20 cellular contexts compared by ENCODE assay signal in genomic region chr18:35732652-35733051, GRCh38.
DNase-seq lines count a peak whose midpoint lies in the region; ATAC-seq and TF ChIP-seq lines count a peak whose summit lies in the region.
"Had no signal": no experiment of that assay in that cellular context is flagged by ENCODE, and none has a peak within 500 bp of the region (broad histone marks: within the 10 kb centered on the region; RNA-seq: fewer than 3 reads in every experiment).

No MANE protein-coding gene starts in this region.

- no peaks in the 10 kb centered on the region for H3F3A ChIP-seq in SK-N-SH (replicated peaks; ENCODE audit: insufficient read depth)

- ATAC-seq in gastrocnemius medialis = no peak
- no peak for ATAC-seq in HG02885 (IDR thresholded peaks at IDR 0.05; ENCODE audit: poor library complexity, unreplicated experiment)
- ATAC-seq: left lobe of liver; natural killer cell; stimulated activated effector memory CD8-positive, alpha-beta T cell treated with anti-CD3 and anti-CD28 coated beads, Interleukin-12 subunit alpha, Interleukin-12 subunit beta, amount 100 ng/mL, for 72 hours had no signal

- in situ Hi-C loops in gastrocnemius medialis (cut with MboI; ENCODE audit: low sequenced_read_pairs in 4 of 4) = no loop called here

- no peak overlapping the region for H2AFZ ChIP-seq in SK-N-SH (ENCODE audit: low read depth)

- no peak overlapping the region for H3K4me2 ChIP-seq in SK-N-SH

- H3K4me3 ChIP-seq in SK-N-SH (ENCODE audit: low read depth in 2 of 2, low read length in 1 of 2) (no peak overlapping the region), gastrocnemius medialis (no peak overlapping the region), tibial nerve (no peak overlapping the region)

- no peaks in the 10 kb centered on the region for H3K9me2 ChIP-seq in SK-N-SH

- intact Hi-C loops in gastrocnemius medialis (cut with DNase I; ENCODE audit: low total_unique reads) = no loop called here

- no peaks in the 10 kb centered on the region for H4K20me1 ChIP-seq in SK-N-SH (ENCODE audit: insufficient read depth)

- TF ChIP-seq EP300 in SK-N-SH (IDR thresholded peaks at IDR 0.05; ENCODE audit: borderline replicate concordance in 1 of 2, low read depth in 1 of 2, low read length in 1 of 2) (no peak), tibial nerve (IDR thresholded peaks at IDR 0.05) (no peak)

- H3K9ac ChIP-seq in SK-N-SH = no peak overlapping the region

- POLR2A ChIA-PET in SK-N-SH (lab: Yijun Ruan, JAX) = interaction anchor here (0.6 kb wide), 1 partner anchor 151 kb away, joined by 3 read pairs; no protein-coding TSS in a partner anchor

- WGBS in SK-N-SH (ENCODE audit: low lambda C conversion rate) = 60% methylated on average over 2 of the region's 2 CpGs
- 73 to 76% methylated on average over 2 of the region's 2 CpGs for WGBS in tibial nerve, 2 donors

- peaks cover 0 to 2% of the 10 kb centered on the region in 2 experiments; a peak in 1 of 4 replicates for H3K4me1 ChIP-seq in SK-N-SH (ENCODE audit: control insufficient read depth in 1 of 2, insufficient read depth in 2 of 2, low read depth in 1 of 2, low read length in 1 of 2)
- H3K4me1 ChIP-seq in gastrocnemius medialis = peaks cover 0 to 6% of the 10 kb centered on the region in 2 donors
- H3K4me1 ChIP-seq in tibial nerve = no peaks in the 10 kb centered on the region
- H3K4me1 ChIP-seq: Caco-2 had no signal

- H3K36me3 ChIP-seq in SK-N-SH (replicated peaks in 1 of 2; ENCODE audit: control insufficient read depth in 1 of 2, insufficient read depth in 2 of 2, low read length in 1 of 2) (no peaks in the 10 kb centered on the region), gastrocnemius medialis (no peaks in the 10 kb centered on the region), tibial nerve (no peaks in the 10 kb centered on the region)

- TF ChIP-seq CTCF in SK-N-SH (IDR thresholded peaks at IDR 0.05) (no peak), gastrocnemius medialis (IDR thresholded peaks at IDR 0.05 in 4 of 5, conservative IDR thresholded peaks at IDR 0.05 in 1 of 5) (no peak), tibial nerve (IDR thresholded peaks at IDR 0.05) (no peak)

- TF ChIP-seq POLR2A in gastrocnemius medialis (IDR thresholded peaks at IDR 0.05) = no peak
- TF ChIP-seq POLR2A in tibial nerve (IDR thresholded peaks at IDR 0.05) = no peak

- no peaks in the 10 kb centered on the region for H3K9me3 ChIP-seq in SK-N-SH
- no peaks in the 10 kb centered on the region for H3K9me3 ChIP-seq in gastrocnemius medialis
- H3K9me3 ChIP-seq in tibial nerve = peaks cover 0 to 3% (median 0%) of the 10 kb centered on the region in 4 donors
- H3K9me3 ChIP-seq: Caco-2 had no signal

- CTCF ChIA-PET in SK-N-SH (lab: Yijun Ruan, JAX) = interaction anchor here (1.6 to 3.5 kb wide), 2 partner anchors 24 to 217 kb away, joined by 7 to 13 read pairs; no protein-coding TSS in a partner anchor

- H3K27ac ChIP-seq in SK-N-SH (ENCODE audit: low read depth in 2 of 2, low read length in 1 of 2) (no peak overlapping the region), gastrocnemius medialis (peak overlapping the region in 3 of 4 donors; percentile 2 to 46 (median 43)), tibial nerve (no peak overlapping the region)
- H3K27ac ChIP-seq: 22Rv1 had no signal

- no peaks in the 10 kb centered on the region for H3K27me3 ChIP-seq in SK-N-SH (ENCODE audit: insufficient read depth)
- no peaks in the 10 kb centered on the region for H3K27me3 ChIP-seq in gastrocnemius medialis
- H3K27me3 ChIP-seq in tibial nerve = no peaks in the 10 kb centered on the region

- TF ChIP-seq RAD21 in SK-N-SH (IDR thresholded peaks at IDR 0.05; ENCODE audit: low read length) = no peak

- DNase-seq in DMS 273 (lab: John Stamatoyannopoulos, UW; ENCODE audit: unreplicated experiment) = peak; percentile 27
- no peak for DNase-seq in DMS 273 treated with DMSO at 0.1 percent for 48 hours (lab: John Stamatoyannopoulos, UW)
- no peak for DNase-seq in SK-N-SH
- DNase-seq in fibroblast of the conjunctiva (ENCODE audit: low read depth) = peak; percentile 59
- DNase-seq in gastrocnemius medialis = no peak
- no peak for DNase-seq in globus pallidus (ENCODE audit: low spot score)
- DNase-seq in tibial nerve (ENCODE audit: low spot score in 2 of 2) = no peak
- DNase-seq: activated CD8-positive, alpha-beta memory T cell treated with anti-CD3 and anti-CD28 coated beads, Interleukin-2, amount 50 U/mL, for 4 hours; activated naive CD4-positive, alpha-beta T cell treated with Interleukin-2 at 50 U/mL for 16 hours; Caco-2; central memory CD4-positive, alpha-beta T cell; hypothalamus; KG1; natural killer cell; NCI-H1436; NCI-H526 treated with DMSO at 0.1 percent for 48 hours had no signal

- no peaks in the 10 kb centered on the region for H3K79me2 ChIP-seq in SK-N-SH (ENCODE audit: insufficient read depth)

TF ChIP-seq in SK-N-SH, 30 proteins besides CTCF, POLR2A, EP300 and RAD21:
- TF ChIP-seq FOXJ3 (CRISPR knock-in tag; IDR thresholded peaks at IDR 0.05) = no peak
- peak; percentile 61; the same call in 1 of the 2 replicates for TF ChIP-seq TCF12 (IDR thresholded peaks at IDR 0.05)
- TF ChIP-seq SIN3A (IDR thresholded peaks at IDR 0.05; ENCODE audit: borderline replicate concordance, low read depth, low read length) = no peak
- no peak for TF ChIP-seq TEAD4 (IDR thresholded peaks at IDR 0.05; ENCODE audit: borderline replicate concordance, insufficient read depth)
- no peak for TF ChIP-seq GABPA (IDR thresholded peaks at IDR 0.05; ENCODE audit: low read depth)
- TF ChIP-seq NFIC (IDR thresholded peaks at IDR 0.05; ENCODE audit: borderline replicate concordance) = no peak
- no peak for TF ChIP-seq RFX5 (IDR thresholded peaks at IDR 0.05; ENCODE audit: low read length)
- TF ChIP-seq TAF1 (IDR thresholded peaks at IDR 0.05; ENCODE audit: borderline replicate concordance, low read depth, low read length) = no peak

Comparison
In these comparisons a context has a peak if more than half of its experiments do, and no peak if none do; other contexts are left out.
1. DNase-seq: peak in DMS 273 (single experiment) and fibroblast of the conjunctiva (single experiment); none in DMS 273 treated with DMSO at 0.1 percent for 48 hours (single experiment), SK-N-SH (single experiment), gastrocnemius medialis (0 of 2), globus pallidus (single experiment) and tibial nerve (0 of 2).
2. H3K27ac ChIP-seq: peak in gastrocnemius medialis (3 of 4); none in SK-N-SH (0 of 2) and tibial nerve (0 of 4).